Comparison of ENCODE assay signal across 1 cellular context in genomic region chr16:30876867-30877266, GRCh38.
TF ChIP-seq lines count a peak whose summit lies in the region.

No MANE protein-coding gene starts in this region.

TF ChIP-seq in HepG2, 621 proteins besides CTCF, POLR2A, EP300 and RAD21 (continued from another document and continues in another):
- TF ChIP-seq ZNF770 (CRISPR knock-in tag; IDR thresholded peaks at IDR 0.05): peak; percentile 58
- no peak for TF ChIP-seq ZEB1 (IDR thresholded peaks at IDR 0.05; ENCODE audit: insufficient replicate concordance, low read depth)
- TF ChIP-seq CREB1 (IDR thresholded peaks at IDR 0.05): no peak
- no peak for TF ChIP-seq CREB1 (CRISPR knock-in tag; IDR thresholded peaks at IDR 0.05)
- no peak for TF ChIP-seq CCAR2 (optimal IDR thresholded peaks at IDR 0.05; ENCODE audit: low read depth, low read length)
- no peak for TF ChIP-seq SOX13 (IDR thresholded peaks at IDR 0.05)
- TF ChIP-seq SOX13 (CRISPR knock-in tag; conservative IDR thresholded peaks at IDR 0.05 in 1 of 2, IDR thresholded peaks at IDR 0.05 in 1 of 2): no peak
- TF ChIP-seq ZNF83 (CRISPR knock-in tag; IDR thresholded peaks at IDR 0.05; ENCODE audit: borderline replicate concordance): no peak
- no peak for TF ChIP-seq RFXAP (CRISPR knock-in tag; IDR thresholded peaks at IDR 0.05; ENCODE audit: borderline replicate concordance)
- no peak for TF ChIP-seq ZNF512 (CRISPR knock-in tag; IDR thresholded peaks at IDR 0.05)
- peak; percentile 48 for TF ChIP-seq ZFY (CRISPR knock-in tag; IDR thresholded peaks at IDR 0.05)
- TF ChIP-seq ZNF589 (CRISPR knock-in tag; conservative IDR thresholded peaks at IDR 0.05): no peak
- TF ChIP-seq PBX2 (CRISPR knock-in tag; IDR thresholded peaks at IDR 0.05): no peak
- TF ChIP-seq ZNF687 (CRISPR knock-in tag; IDR thresholded peaks at IDR 0.05): peak; percentile 29; the same call in 1 of the 2 replicates
- peak; percentile 77 for TF ChIP-seq YY1 (IDR thresholded peaks at IDR 0.05; ENCODE audit: insufficient read depth, insufficient replicate concordance, low read depth, low read length)
- TF ChIP-seq SCMH1 (CRISPR knock-in tag; IDR thresholded peaks at IDR 0.05; ENCODE audit: borderline replicate concordance): no peak
- TF ChIP-seq ZNF570 (CRISPR knock-in tag; IDR thresholded peaks at IDR 0.05; ENCODE audit: borderline replicate concordance): no peak
- TF ChIP-seq ZBTB46 (CRISPR knock-in tag; IDR thresholded peaks at IDR 0.05; ENCODE audit: borderline replicate concordance): no peak
- 0 out of 2 replicates have a peak, but pooled peaks have one; percentile 10 for TF ChIP-seq PHF8 (CRISPR knock-in tag; IDR thresholded peaks at IDR 0.05)
- 0 out of 2 replicates have a peak, but pooled peaks have one; percentile 37 for TF ChIP-seq ZKSCAN1 (IDR thresholded peaks at IDR 0.05; ENCODE audit: low read length)
- TF ChIP-seq SP5 (CRISPR knock-in tag; IDR thresholded peaks at IDR 0.05; ENCODE audit: borderline replicate concordance, low read depth): peak; percentile 15; the same call in 1 of the 2 replicates
- peak; percentile 34; the same call in 1 of the 2 replicates for TF ChIP-seq FOXP4 (CRISPR knock-in tag; IDR thresholded peaks at IDR 0.05)
- TF ChIP-seq ZSCAN9 (CRISPR knock-in tag; IDR thresholded peaks at IDR 0.05; ENCODE audit: borderline replicate concordance): no peak
- TF ChIP-seq ZNF263 (CRISPR knock-in tag; IDR thresholded peaks at IDR 0.05): peak; percentile 87
- TF ChIP-seq SMARCE1 (IDR thresholded peaks at IDR 0.05; ENCODE audit: borderline replicate concordance): no peak
- TF ChIP-seq ZC3H4 (CRISPR knock-in tag; IDR thresholded peaks at IDR 0.05; ENCODE audit: borderline replicate concordance): 0 out of 2 replicates have a peak, but pooled peaks have one; percentile 32
- TF ChIP-seq HNF1B (CRISPR knock-in tag; IDR thresholded peaks at IDR 0.05): no peak
- TF ChIP-seq DRAP1 (CRISPR knock-in tag; IDR thresholded peaks at IDR 0.05): no peak
- no peak for TF ChIP-seq CENPT (CRISPR knock-in tag; IDR thresholded peaks at IDR 0.05; ENCODE audit: low read depth)
- no peak for TF ChIP-seq EZH2 (conservative IDR thresholded peaks at IDR 0.05; ENCODE audit: low read depth, low read length)
- TF ChIP-seq ZBTB21 (CRISPR knock-in tag; IDR thresholded peaks at IDR 0.05): no peak
- no peak for TF ChIP-seq WIZ (CRISPR knock-in tag; IDR thresholded peaks at IDR 0.05)
- no peak for TF ChIP-seq ELF3 (CRISPR knock-in tag; IDR thresholded peaks at IDR 0.05)
- TF ChIP-seq ZNF282 (IDR thresholded peaks at IDR 0.05; ENCODE audit: partially characterized antibody): no peak
- TF ChIP-seq ZNF574 (CRISPR knock-in tag; IDR thresholded peaks at IDR 0.05): peak; percentile 86
- no peak for TF ChIP-seq ZNF432 (CRISPR knock-in tag; IDR thresholded peaks at IDR 0.05; ENCODE audit: borderline replicate concordance)
- peak; percentile 24; the same call in 1 of the 2 replicates for TF ChIP-seq ZNF281 (CRISPR knock-in tag; IDR thresholded peaks at IDR 0.05; ENCODE audit: borderline replicate concordance)
- no peak for TF ChIP-seq ZNF747 (CRISPR knock-in tag; IDR thresholded peaks at IDR 0.05; ENCODE audit: borderline replicate concordance)
- no peak for TF ChIP-seq ZNF629 (CRISPR knock-in tag; conservative IDR thresholded peaks at IDR 0.05)
- TF ChIP-seq JUND (CRISPR knock-in tag; IDR thresholded peaks at IDR 0.05): no peak
